Comparison of ENCODE assay signal across 34 cellular contexts in genomic region chr3:180161770-180162169, GRCh38.
"Had no signal": no experiment of that assay in that cellular context is flagged by ENCODE, and none has a peak within 500 bp of the region (broad histone marks: within the 10 kb centered on the region; RNA-seq: fewer than 3 reads in every experiment).

No MANE protein-coding gene starts in this region.

- H3K27ac ChIP-seq: adrenal gland, ascending aorta, body of pancreas, brain microvascular endothelial cell, breast epithelium, cardiac muscle cell had no signal

- H3K4me1 ChIP-seq: adrenal gland, ascending aorta, body of pancreas, breast epithelium had no signal

- H3K4me3 ChIP-seq: adrenal gland, ascending aorta, body of pancreas, breast epithelium, cardiac muscle cell had no signal

- H3K27me3 ChIP-seq: adrenal gland, ascending aorta, body of pancreas, brain microvascular endothelial cell, breast epithelium, cardiac muscle cell had no signal

- H3K36me3 ChIP-seq: adrenal gland, ascending aorta, brain microvascular endothelial cell, breast epithelium, cardiac muscle cell had no signal

- FAIRE-seq: astrocyte, bronchial epithelial cell had no signal

- ATAC-seq: activated naive CD4-positive, alpha-beta T cell treated with anti-CD3 and anti-CD28 coated beads, Interleukin-2, amount 50 U/mL, for 72 hours; activated naive CD8-positive, alpha-beta T cell treated with anti-CD3 and anti-CD28 coated beads, Interleukin-2, amount 50 U/mL, for 24 hours; activated T-cell treated with anti-CD3 and anti-CD28 coated beads, Interleukin-2, amount 50 U/mL, for 4 hours; activated T-cell treated with anti-CD3 and anti-CD28 coated beads, Interleukin-2, amount 50 U/mL, for 72 hours; activated T-helper 17 cell treated with anti-CD3 and anti-CD28 coated beads, Interleukin-2, amount 50 U/mL, for 72 hours; body of pancreas had no signal

- H3K9me3 ChIP-seq: ascending aorta, body of pancreas, breast epithelium had no signal

- DNase-seq: activated effector memory CD4-positive, alpha-beta T cell treated with anti-CD3 and anti-CD28 coated beads, Interleukin-2, amount 50 U/mL, for 16 hours; activated effector memory CD4-positive, alpha-beta T cell treated with Interleukin-2 at 50 U/mL for 16 hours; activated gamma-delta T cell; activated gamma-delta T cell treated with Interleukin-2 at 50 U/mL for 16 hours; activated naive CD4-positive, alpha-beta T cell; activated naive CD4-positive, alpha-beta T cell treated with anti-CD3 and anti-CD28 coated beads for 36 hours; activated naive CD4-positive, alpha-beta T cell treated with anti-CD3 and anti-CD28 coated beads, Interleukin-2, amount 10 ng/mL, durations not matched to agents 7 days and 5 days; activated naive CD4-positive, alpha-beta T cell treated with anti-CD3 and anti-CD28 coated beads, Interleukin-2, amount 50 U/mL, for 16 hours; activated naive CD4-positive, alpha-beta T cell treated with Interleukin-2 at 50 U/mL for 16 hours; activated naive CD8-positive, alpha-beta T cell treated with anti-CD3 and anti-CD28 coated beads for 36 hours; activated naive CD8-positive, alpha-beta T cell treated with anti-CD3 and anti-CD28 coated beads, Interleukin-2, amount 10 ng/mL, durations not matched to agents 7 days and 5 days; activated naive CD8-positive, alpha-beta T cell treated with anti-CD3 and anti-CD28 coated beads, Interleukin-2, amount 50 U/mL, for 24 hours; activated T-cell treated with anti-CD3 and anti-CD28 coated beads, Interleukin-2, amount 50 U/mL, for 1 hour; activated T-cell treated with anti-CD3 and anti-CD28 coated beads, Interleukin-2, amount 50 U/mL, for 24 hours; activated T-cell treated with anti-CD3 and anti-CD28 coated beads, Interleukin-2, amount 50 U/mL, for 4 hours; activated T-cell treated with anti-CD3 and anti-CD28 coated beads, Interleukin-2, amount 50 U/mL, for 48 hours; activated T-cell treated with anti-CD3 and anti-CD28 coated beads, Interleukin-2, amount 50 U/mL, for 72 hours; adrenal gland; amniotic stem cell; amygdala; anterior cingulate cortex; aorta; body of pancreas; brain microvascular endothelial cell; caudate nucleus; central memory CD4-positive, alpha-beta T cell; cerebellar nuclear complex had no signal
